In genomic region chr1:203695116-203695515, GRCh38 we compare ENCODE assay signal across 12 cellular contexts.
DNase-seq lines count a peak whose midpoint lies in the region; ATAC-seq and TF ChIP-seq lines count a peak whose summit lies in the region.
"Had no signal": no experiment of that assay in that cellular context is flagged by ENCODE, and none has a peak within 500 bp of the region (broad histone marks: within the 10 kb centered on the region; RNA-seq: fewer than 3 reads in every experiment).

No MANE protein-coding gene starts in this region.

- DNase-seq in Ammon's horn (ENCODE audit: low spot score) (peak; percentile 37), HFFc6 (no peak), chondrocyte (ENCODE audit: low spot score) (no peak), osteocyte (ENCODE audit: extremely low spot score, unreplicated experiment) (no peak), NCI-H2196 treated with DMSO at 0.1 percent for 48 hours (lab: John Stamatoyannopoulos, UW; ENCODE audit: unreplicated experiment) (no peak), NCI-H2227 (lab: John Stamatoyannopoulos, UW; ENCODE audit: unreplicated experiment) (no peak)
- DNase-seq: activated CD4-positive, alpha-beta T cell treated with anti-CD3 and anti-CD28 coated beads for 4 hours; activated naive CD4-positive, alpha-beta T cell treated with anti-CD3 and anti-CD28 coated beads for 36 hours; left cardiac atrium; stimulated activated CD4-positive, alpha-beta T cell treated with anti-CD3 and anti-CD28 coated beads, Interleukin-15, amount 100 ng/mL, for 24 hours had no signal

- H3K4me1 Mint-ChIP-seq in HFFc6 (ENCODE audit: low read depth) (peaks cover 61% of the 10 kb centered on the region), chondrocyte (ENCODE audit: low read depth) (peaks cover 61% of the 10 kb centered on the region), osteocyte (ENCODE audit: unreplicated experiment) (peaks cover 59% of the 10 kb centered on the region)

- H3K4me3 Mint-ChIP-seq in HFFc6: no peak overlapping the region
- H3K4me3 Mint-ChIP-seq in chondrocyte (ENCODE audit: unreplicated experiment): no peak overlapping the region
- no peak overlapping the region for H3K4me3 Mint-ChIP-seq in osteocyte (ENCODE audit: unreplicated experiment)
- H3K4me3 Mint-ChIP-seq: activated naive CD4-positive, alpha-beta T cell treated with anti-CD3 and anti-CD28 coated beads for 36 hours had no signal

- H3K9me3 Mint-ChIP-seq in HFFc6: no peaks in the 10 kb centered on the region
- H3K9me3 Mint-ChIP-seq in chondrocyte (ENCODE audit: low read depth): no peaks in the 10 kb centered on the region
- no peaks in the 10 kb centered on the region for H3K9me3 Mint-ChIP-seq in osteocyte (ENCODE audit: unreplicated experiment)
- H3K9me3 Mint-ChIP-seq: activated naive CD4-positive, alpha-beta T cell treated with anti-CD3 and anti-CD28 coated beads for 36 hours had no signal

- ATAC-seq in HG03196 (IDR thresholded peaks at IDR 0.05; ENCODE audit: unreplicated experiment) (no peak), GM18868 (IDR thresholded peaks at IDR 0.05; ENCODE audit: unreplicated experiment) (no peak)

- H3K27me3 Mint-ChIP-seq in HFFc6 (ENCODE audit: insufficient read depth): peaks cover 12% of the 10 kb centered on the region
- no peaks in the 10 kb centered on the region for H3K27me3 Mint-ChIP-seq in chondrocyte (ENCODE audit: low read depth)
- H3K27me3 Mint-ChIP-seq in osteocyte (ENCODE audit: unreplicated experiment): no peaks in the 10 kb centered on the region

- H3K27ac Mint-ChIP-seq in HFFc6 (peak overlapping the region; percentile 99), chondrocyte (ENCODE audit: unreplicated experiment) (peak overlapping the region; percentile 97), osteocyte (ENCODE audit: unreplicated experiment) (peak overlapping the region; percentile 97)
- H3K27ac Mint-ChIP-seq: activated naive CD4-positive, alpha-beta T cell treated with anti-CD3 and anti-CD28 coated beads for 36 hours had no signal

- H3K36me3 Mint-ChIP-seq in HFFc6 (ENCODE audit: low read depth) (peaks cover 36% of the 10 kb centered on the region), chondrocyte (ENCODE audit: low read depth) (peaks cover 14% of the 10 kb centered on the region), osteocyte (ENCODE audit: unreplicated experiment) (peaks cover under 1% of the 10 kb centered on the region)

- TF ChIP-seq CTCF in HFFc6 (IDR thresholded peaks at IDR 0.05): no peak
- TF ChIP-seq CTCF in chondrocyte (IDR thresholded peaks at IDR 0.05): no peak
- TF ChIP-seq CTCF in osteocyte (IDR thresholded peaks at IDR 0.05): no peak
